ENCODE assay signal across 8 cellular contexts in the genomic region with DNA sequence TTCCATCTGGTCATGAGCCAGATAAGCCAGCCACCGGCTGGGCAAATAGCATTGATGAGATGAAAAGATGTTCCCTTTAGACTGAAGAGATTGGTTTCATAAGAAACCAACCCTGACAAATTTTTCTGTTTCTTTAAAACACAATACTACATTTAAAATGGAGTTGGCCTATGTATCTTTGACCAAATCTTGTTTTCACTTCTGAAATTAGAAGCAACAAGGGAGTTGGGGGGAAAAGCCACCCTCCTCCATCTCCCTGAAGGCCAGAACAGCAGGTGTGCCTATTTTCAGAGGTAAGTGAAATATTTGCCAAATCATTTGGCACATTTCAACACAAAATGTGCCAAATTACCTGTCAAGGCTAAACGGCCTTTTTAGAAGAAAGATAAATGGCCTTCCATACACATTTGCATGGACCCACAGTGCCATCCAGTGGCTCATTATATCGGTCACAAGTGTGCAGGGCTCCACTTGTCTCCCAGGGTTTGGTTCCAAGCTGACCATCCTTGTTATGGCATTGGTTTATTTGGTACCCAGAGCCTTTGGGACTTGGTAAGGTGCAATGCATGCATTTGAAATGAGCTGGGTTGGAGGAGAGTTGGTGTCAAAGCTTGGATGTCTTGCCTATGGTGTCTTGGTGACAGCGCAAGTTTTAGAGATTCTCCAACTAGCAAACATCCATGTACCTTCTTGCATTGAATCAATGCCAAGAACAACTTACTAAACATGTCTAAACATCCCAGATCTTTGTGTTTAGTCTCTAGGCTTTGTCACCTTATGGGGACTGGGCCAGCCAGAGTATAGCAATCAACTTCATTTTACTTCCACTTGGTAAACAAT.
A peak's percentile ranks its signal among the peaks of the same experiment; 100 is the strongest.
DNase-seq lines count a peak whose midpoint lies in the region; ATAC-seq lines count a peak whose summit lies in the region.

No MANE protein-coding gene starts in this region.

- ATAC-seq in GM21723 (IDR thresholded peaks at IDR 0.05; ENCODE audit: unreplicated experiment), result peak; percentile 72
- no peak for ATAC-seq in GM21737 (IDR thresholded peaks at IDR 0.05; ENCODE audit: unreplicated experiment)

- DNase-seq in DMS79 treated with DMSO at 0.1 percent for 48 hours (lab: John Stamatoyannopoulos, UW) (peak; percentile 5), NCI-H2081 (lab: John Stamatoyannopoulos, UW) (peak; percentile 84 to 92), amniotic stem cell (lab: John Stamatoyannopoulos, UW) (peak; percentile 10), hippocampal formation (lab: John Stamatoyannopoulos, UW) (peak; percentile 34 to 37), smooth muscle cell of the brain vasculature (ENCODE audit: low read depth, low spot score) (peak; percentile 3)
- DNase-seq in T-helper 2 cell treated with Interferon-gamma antibody and Interleukin-4, amounts not matched to agents 5 μg/mL and 100 μg/mL, for 36 hours (ENCODE audit: low spot score), result no peak

- H3K27ac Mint-ChIP-seq in T-helper 2 cell treated with Interferon-gamma antibody and Interleukin-4, amounts not matched to agents 5 μg/mL and 100 μg/mL, for 36 hours, result no peak overlapping the region

- H3K36me3 Mint-ChIP-seq in T-helper 2 cell treated with Interferon-gamma antibody and Interleukin-4, amounts not matched to agents 5 μg/mL and 100 μg/mL, for 36 hours (ENCODE audit: low read depth), result no peaks in the 10 kb centered on the region

- no peak overlapping the region for H3K4me3 Mint-ChIP-seq in T-helper 2 cell treated with Interferon-gamma antibody and Interleukin-4, amounts not matched to agents 5 μg/mL and 100 μg/mL, for 36 hours

- no peaks in the 10 kb centered on the region for H3K27me3 Mint-ChIP-seq in T-helper 2 cell treated with Interferon-gamma antibody and Interleukin-4, amounts not matched to agents 5 μg/mL and 100 μg/mL, for 36 hours (ENCODE audit: low read depth)

- H3K4me1 Mint-ChIP-seq in T-helper 2 cell treated with Interferon-gamma antibody and Interleukin-4, amounts not matched to agents 5 μg/mL and 100 μg/mL, for 36 hours (ENCODE audit: low read depth), result no peaks in the 10 kb centered on the region

- no peaks in the 10 kb centered on the region for H3K9me3 Mint-ChIP-seq in T-helper 2 cell treated with Interferon-gamma antibody and Interleukin-4, amounts not matched to agents 5 μg/mL and 100 μg/mL, for 36 hours
